Comparison of ENCODE assay signal across 9 cellular contexts in genomic region chr14:66038214-66038977, GRCh38.
A peak's percentile ranks its signal among the peaks of the same experiment; 100 is the strongest.
DNase-seq lines count a peak whose midpoint lies in the region; ATAC-seq and TF ChIP-seq lines count a peak whose summit lies in the region.
"Had no signal": no experiment of that assay in that cellular context is flagged by ENCODE, and none has a peak within 500 bp of the region (broad histone marks: within the 10 kb centered on the region; RNA-seq: fewer than 3 reads in every experiment).

No MANE protein-coding gene starts in this region.

- peaks cover 12% of the 10 kb centered on the region for H3K9me3 Mint-ChIP-seq in MCF 10A (ENCODE audit: unreplicated experiment)

- H3K27me3 ChIP-seq in kidney epithelial cell (ENCODE audit: control insufficient read depth, insufficient read depth, low read length): peaks cover 2% of the 10 kb centered on the region
- H3K27me3 ChIP-seq in upper lobe of right lung: no peaks in the 10 kb centered on the region

- DNase-seq in MCF 10A (ENCODE audit: unreplicated experiment) (peak; percentile 73), kidney epithelial cell (ENCODE audit: low read depth) (peak; percentile 48), upper lobe of right lung (no peak), occipital lobe (lab: John Stamatoyannopoulos, UW) (no peak), retina (no peak)
- DNase-seq: T-helper 9 cell had no signal

- TF ChIP-seq CTCF in MCF 10A (IDR thresholded peaks at IDR 0.05; ENCODE audit: unreplicated experiment) (no peak), kidney epithelial cell (IDR thresholded peaks at IDR 0.05; ENCODE audit: insufficient read depth, low read length, poor library complexity, severe bottlenecking) (no peak), upper lobe of right lung (IDR thresholded peaks at IDR 0.05) (no peak)

- H3K27ac ChIP-seq in upper lobe of right lung: no peak overlapping the region

- ATAC-seq in upper lobe of right lung: peak; percentile 94
- ATAC-seq in HG03097 (IDR thresholded peaks at IDR 0.05; ENCODE audit: low FRiP score, unreplicated experiment): no peak
- ATAC-seq: GM12878 had no signal

- no peak overlapping the region for H3K4me3 Mint-ChIP-seq in MCF 10A (ENCODE audit: unreplicated experiment)

- no peak for TF ChIP-seq RAD21 in Ishikawa (IDR thresholded peaks at IDR 0.05; ENCODE audit: low read depth)

- intact Hi-C loops in MCF 10A (cut with micrococcal nuclease): no loop called here
- intact Hi-C loops in upper lobe of right lung (cut with DNase I): no loop called here

- TF ChIP-seq EP300 in Ishikawa (IDR thresholded peaks at IDR 0.05; ENCODE audit: borderline replicate concordance): no peak

- peaks cover 8% of the 10 kb centered on the region for H3K4me1 Mint-ChIP-seq in MCF 10A (ENCODE audit: insufficient read depth, unreplicated experiment)

- peaks cover 9% of the 10 kb centered on the region for H3K27me3 Mint-ChIP-seq in MCF 10A (ENCODE audit: insufficient read depth, unreplicated experiment)

- POLR2A ChIA-PET in MCF 10A (lab: Yijun Ruan, JAX): no interaction called here

- H3K27ac Mint-ChIP-seq in MCF 10A (ENCODE audit: low read depth, unreplicated experiment): no peak overlapping the region

- no peaks in the 10 kb centered on the region for H3K9me3 ChIP-seq in upper lobe of right lung

- no peaks in the 10 kb centered on the region for H3K36me3 Mint-ChIP-seq in MCF 10A (ENCODE audit: insufficient read depth, unreplicated experiment)

- no peaks in the 10 kb centered on the region for H3K4me1 ChIP-seq in upper lobe of right lung

- BruUV-seq in MCF 10A (replicated peaks; lab: Mats Ljungman, UMichigan): no TSS peak

- no peak overlapping the region for H3K4me3 ChIP-seq in kidney epithelial cell (ENCODE audit: low read depth, low read length)
- no peak overlapping the region for H3K4me3 ChIP-seq in upper lobe of right lung
- H3K4me3 ChIP-seq: GM12878 had no signal

- CTCF ChIA-PET in MCF 10A (lab: Yijun Ruan, JAX): interaction anchor here (0.5 to 1.0 kb wide), 4 partner anchors 123 to 1064 kb away, joined by 3 to 4 read pairs (median 3); no protein-coding TSS in a partner anchor

- H3K36me3 ChIP-seq in kidney epithelial cell (ENCODE audit: control insufficient read depth, insufficient read depth, low read length): no peaks in the 10 kb centered on the region
- no peaks in the 10 kb centered on the region for H3K36me3 ChIP-seq in upper lobe of right lung

TF ChIP-seq in Ishikawa, 13 proteins besides CTCF, POLR2A, EP300 and RAD21:
- TF ChIP-seq EGR1 (IDR thresholded peaks at IDR 0.05): no peak
- TF ChIP-seq CEBPB (IDR thresholded peaks at IDR 0.05): peak; percentile 55
- TF ChIP-seq MAX (IDR thresholded peaks at IDR 0.05): no peak
- TF ChIP-seq NFIC (IDR thresholded peaks at IDR 0.05): no peak
- TF ChIP-seq ZBTB7A (IDR thresholded peaks at IDR 0.05; ENCODE audit: low read depth): no peak
- no peak for TF ChIP-seq TEAD4 (IDR thresholded peaks at IDR 0.05)
- no peak for TF ChIP-seq FOXM1 (IDR thresholded peaks at IDR 0.05; ENCODE audit: borderline replicate concordance, low read depth)
- TF ChIP-seq USF1 (IDR thresholded peaks at IDR 0.05): no peak
TF ChIP-seq in Ishikawa: peak in this region for 1.

Comparison
In these comparisons a context has a peak if more than half of its experiments do, and no peak if none do; other contexts are left out.
1. DNase-seq: peak in MCF 10A (single experiment) and kidney epithelial cell (single experiment); none in upper lobe of right lung (single experiment), occipital lobe (single experiment) and retina (single experiment).